Comparison of ENCODE assay signal across 24 cellular contexts in genomic region chr11:94148189-94148588, GRCh38. TPM values are rescaled to one million over a fixed set of nuclear protein-coding genes. Genes with fewer than 3 reads are reported as not detected.
DNase-seq lines count a peak whose midpoint lies in the region; ATAC-seq, FAIRE-seq and TF ChIP-seq lines count a peak whose summit lies in the region.
"Had no signal": no experiment of that assay in that cellular context is flagged by ENCODE, and none has a peak within 500 bp of the region (broad histone marks: within the 10 kb centered on the region; RNA-seq: fewer than 3 reads in every experiment).

No MANE protein-coding gene starts in this region.

- FAIRE-seq in astrocyte (lab: Jason Lieb, UNC), result no peak
- FAIRE-seq: GM12892, GM18507, H54, RCC 7860 had no signal

- peaks cover 85% of the 10 kb centered on the region for H3K4me1 Mint-ChIP-seq in activated CD4-positive, alpha-beta T cell treated with anti-CD3 and anti-CD28 coated beads, Interleukin-2, amount 10 ng/mL, durations not matched to agents 24 days and 14 days
- peaks cover 64% of the 10 kb centered on the region for H3K4me1 Mint-ChIP-seq in astrocyte (ENCODE audit: low read depth, unreplicated experiment)
- H3K4me1 Mint-ChIP-seq in nephron, result peaks cover 82% of the 10 kb centered on the region
- H3K4me1 Mint-ChIP-seq in activated CD4-positive, alpha-beta memory T cell treated with anti-CD3 and anti-CD28 coated beads for 36 hours (ENCODE audit: low read depth), result peaks cover 85% of the 10 kb centered on the region

- no peaks in the 10 kb centered on the region for H3K36me3 ChIP-seq in astrocyte (ENCODE audit: insufficient read depth, low read length)

- peaks cover 41% of the 10 kb centered on the region for H3K4me1 ChIP-seq in astrocyte (ENCODE audit: insufficient read depth, low read length)

- no peak overlapping the region for H3K27ac Mint-ChIP-seq in activated CD4-positive, alpha-beta T cell treated with anti-CD3 and anti-CD28 coated beads, Interleukin-2, amount 10 ng/mL, durations not matched to agents 24 days and 14 days
- peak overlapping the region; percentile 9 for H3K27ac Mint-ChIP-seq in astrocyte (ENCODE audit: unreplicated experiment)
- H3K27ac Mint-ChIP-seq in nephron, result peak overlapping the region in 2 of 3 experiments; percentile 79 to 85
- H3K27ac Mint-ChIP-seq in activated CD4-positive, alpha-beta memory T cell treated with anti-CD3 and anti-CD28 coated beads for 36 hours, result no peak overlapping the region
- H3K27ac Mint-ChIP-seq: B cell, HFFc6 had no signal

- H3K27me3 Mint-ChIP-seq in activated CD4-positive, alpha-beta T cell treated with anti-CD3 and anti-CD28 coated beads, Interleukin-2, amount 10 ng/mL, durations not matched to agents 24 days and 14 days, result no peaks in the 10 kb centered on the region
- no peaks in the 10 kb centered on the region for H3K27me3 Mint-ChIP-seq in astrocyte (ENCODE audit: low read depth, unreplicated experiment)
- no peaks in the 10 kb centered on the region for H3K27me3 Mint-ChIP-seq in nephron (ENCODE audit: low read depth)
- H3K27me3 Mint-ChIP-seq in activated CD4-positive, alpha-beta memory T cell treated with anti-CD3 and anti-CD28 coated beads for 36 hours, result no peaks in the 10 kb centered on the region
- H3K27me3 Mint-ChIP-seq: B cell; CD4-positive, alpha-beta memory T cell had no signal

- intact Hi-C loops in activated CD4-positive, alpha-beta T cell treated with anti-CD3 and anti-CD28 coated beads, Interleukin-2, amount 10 ng/mL, durations not matched to agents 24 days and 14 days (cut with micrococcal nuclease), result loop anchor here (5.0 kb wide), 1 partner anchor 611 kb away; no protein-coding TSS in a partner anchor
- intact Hi-C loops in activated CD4-positive, alpha-beta memory T cell treated with anti-CD3 and anti-CD28 coated beads for 36 hours (cut with micrococcal nuclease), result no loop called here

- H3K9ac ChIP-seq in astrocyte (ENCODE audit: low read length), result no peak overlapping the region

- TF ChIP-seq CTCF in astrocyte (IDR thresholded peaks at IDR 0.05; ENCODE audit: insufficient read depth, low read depth, low read length) (no peak), nephron (IDR thresholded peaks at IDR 0.05; ENCODE audit: unreplicated experiment in 3 of 3) (no peak)

- H3K4me3 ChIP-seq in astrocyte (ENCODE audit: insufficient read depth, low read depth, low read length), result no peak overlapping the region

- H3K27me3 ChIP-seq in astrocyte (ENCODE audit: insufficient read depth, low read length), result no peaks in the 10 kb centered on the region

- CTCF ChIA-PET in activated CD4-positive, alpha-beta memory T cell treated with anti-CD3 and anti-CD28 coated beads for 36 hours (lab: Charles Lee), result interaction anchor here (0.9 kb wide), 1 partner anchor 36 kb away, joined by 4 read pairs; no protein-coding TSS in a partner anchor

- no peak overlapping the region for H3K27ac ChIP-seq in astrocyte (ENCODE audit: low read depth, low read length)
- H3K27ac ChIP-seq: 22Rv1 had no signal

- H3K9me3 Mint-ChIP-seq in activated CD4-positive, alpha-beta T cell treated with anti-CD3 and anti-CD28 coated beads, Interleukin-2, amount 10 ng/mL, durations not matched to agents 24 days and 14 days, result no peaks in the 10 kb centered on the region
- no peaks in the 10 kb centered on the region for H3K9me3 Mint-ChIP-seq in astrocyte (ENCODE audit: unreplicated experiment)
- no peaks in the 10 kb centered on the region for H3K9me3 Mint-ChIP-seq in nephron
- H3K9me3 Mint-ChIP-seq in activated CD4-positive, alpha-beta memory T cell treated with anti-CD3 and anti-CD28 coated beads for 36 hours, result no peaks in the 10 kb centered on the region
- H3K9me3 Mint-ChIP-seq: HFFc6 had no signal

- no peak overlapping the region for H2AFZ ChIP-seq in astrocyte (ENCODE audit: low read depth, low read length)

- ATAC-seq in esophagus mucosa, result no peak
- ATAC-seq in GM18517 (IDR thresholded peaks at IDR 0.05; ENCODE audit: unreplicated experiment), result no peak

- no peaks in the 10 kb centered on the region for H3K9me3 ChIP-seq in astrocyte (ENCODE audit: insufficient read depth, low read depth, low read length)

- peak overlapping the region; percentile 69 for H3K4me3 Mint-ChIP-seq in activated CD4-positive, alpha-beta T cell treated with anti-CD3 and anti-CD28 coated beads, Interleukin-2, amount 10 ng/mL, durations not matched to agents 24 days and 14 days
- H3K4me3 Mint-ChIP-seq in astrocyte (ENCODE audit: unreplicated experiment) (no peak overlapping the region), nephron (no peak overlapping the region)
- H3K4me3 Mint-ChIP-seq in activated CD4-positive, alpha-beta memory T cell treated with anti-CD3 and anti-CD28 coated beads for 36 hours, result no peak overlapping the region
- H3K4me3 Mint-ChIP-seq: B cell, HFFc6 had no signal

- peaks cover 100% of the 10 kb centered on the region for H3K79me2 ChIP-seq in astrocyte (ENCODE audit: insufficient read depth, low read length)

- H3K4me2 ChIP-seq in astrocyte (ENCODE audit: low read length), result no peak overlapping the region

- peaks cover 94% of the 10 kb centered on the region for H4K20me1 ChIP-seq in astrocyte (ENCODE audit: insufficient read depth, low read length)

- peaks cover 9% of the 10 kb centered on the region for H3K36me3 Mint-ChIP-seq in activated CD4-positive, alpha-beta T cell treated with anti-CD3 and anti-CD28 coated beads, Interleukin-2, amount 10 ng/mL, durations not matched to agents 24 days and 14 days (ENCODE audit: low read depth)
- H3K36me3 Mint-ChIP-seq in astrocyte (ENCODE audit: low read depth, unreplicated experiment) (peaks cover 4% of the 10 kb centered on the region), nephron (ENCODE audit: low read depth) (peaks cover 7% of the 10 kb centered on the region)
- peaks cover 1% of the 10 kb centered on the region for H3K36me3 Mint-ChIP-seq in activated CD4-positive, alpha-beta memory T cell treated with anti-CD3 and anti-CD28 coated beads for 36 hours

- POLR2A ChIA-PET in activated CD4-positive, alpha-beta memory T cell treated with anti-CD3 and anti-CD28 coated beads for 36 hours (lab: Charles Lee), result interaction anchor here (1.0 kb wide), 1 partner anchor 13 kb away, joined by 3 read pairs; no protein-coding TSS in a partner anchor

- DNase-seq in activated CD4-positive, alpha-beta T cell treated with anti-CD3 and anti-CD28 coated beads, Interleukin-2, amount 10 ng/mL, durations not matched to agents 24 days and 14 days, result no peak
- DNase-seq in activated CD4-positive, alpha-beta T cell treated with anti-CD3 and anti-CD28 coated beads, Interleukin-2, amount 50 U/mL, for 1 hour, result no peak
- DNase-seq in HCEC 1CT (peak; percentile 29), astrocyte (ENCODE audit: low read depth) (no peak)
- no peak for DNase-seq in activated CD4-positive, alpha-beta memory T cell treated with anti-CD3 and anti-CD28 coated beads for 36 hours
- DNase-seq: CD4-positive, alpha-beta memory T cell; HFFc6; KBM-7; MV-4-11; NCI-H187; NCI-H2107; NCI-H510A; NCI-H748 treated with DMSO at 0.1 percent for 48 hours; NK-92 treated with Interleukin-12 subunit alpha and Interleukin-12 subunit beta, amount 100 ng/mL, for 24 hours; Right ventricle myocardium superior had no signal

RNA-seq across cellular contexts. Expression of gene PANX1, which starts 19.5 kb away (rescaled TPM):
- 19.7 and 20.5 TPM in 2 replicates for total RNA-seq in activated CD4-positive, alpha-beta T cell treated with anti-CD3 and anti-CD28 coated beads, Interleukin-2, amount 10 ng/mL, durations not matched to agents 24 days and 14 days
- 42.1 and 46.8 TPM in 2 replicates for total RNA-seq in astrocyte
- total RNA-seq in esophagus mucosa, result 10.9 TPM
- total RNA-seq in activated CD4-positive, alpha-beta memory T cell treated with anti-CD3 and anti-CD28 coated beads for 36 hours, result 10 to 100 TPM; 11.4 to 11.7 TPM

Comparison
In these comparisons a context has a peak if more than half of its experiments do, and no peak if none do; other contexts are left out.
1. H3K27ac Mint-ChIP-seq: peak in astrocyte (single experiment) and nephron (2 of 3); none in activated CD4-positive, alpha-beta T cell treated with anti-CD3 and anti-CD28 coated beads, Interleukin-2, amount 10 ng/mL, durations not matched to agents 24 days and 14 days (single experiment) and activated CD4-positive, alpha-beta memory T cell treated with anti-CD3 and anti-CD28 coated beads for 36 hours (single experiment).